14 cellular contexts compared by ENCODE assay signal in genomic region chr3:132522353-132522752, GRCh38.
DNase-seq lines count a peak whose midpoint lies in the region; ATAC-seq, FAIRE-seq and TF ChIP-seq lines count a peak whose summit lies in the region.
"Had no signal": no experiment of that assay in that cellular context is flagged by ENCODE, and none has a peak within 500 bp of the region (broad histone marks: within the 10 kb centered on the region; RNA-seq: fewer than 3 reads in every experiment).

No MANE protein-coding gene starts in this region.

- TF ChIP-seq POLR2A in prostate gland (IDR thresholded peaks at IDR 0.05) = no peak

- no peak overlapping the region for H3K9ac ChIP-seq in MM.1S (ENCODE audit: low read length)

- peak overlapping the region; percentile 55; the same call in 1 of the 2 replicates for H3K27ac ChIP-seq in MM.1S (ENCODE audit: low read length)
- H3K27ac ChIP-seq in prostate gland = no peak overlapping the region
- H3K27ac ChIP-seq: C4-2B, heart left ventricle, ovary, thyroid gland had no signal

- H3K9me2 ChIP-seq in MM.1S (replicated peaks; ENCODE audit: insufficient read depth, low read length) = no peaks in the 10 kb centered on the region

- 78% methylated on average over 3 of the region's 3 CpGs for WGBS in prostate gland

- H3K27me3 ChIP-seq in MM.1S (replicated peaks; ENCODE audit: insufficient read depth, low read length) = no peaks in the 10 kb centered on the region
- H3K27me3 ChIP-seq in prostate gland (replicated peaks; ENCODE audit: insufficient read depth) = no peaks in the 10 kb centered on the region
- H3K27me3 ChIP-seq: heart left ventricle, ovary, thyroid gland had no signal

- peak; percentile 83 for ATAC-seq in HG02798 (IDR thresholded peaks at IDR 0.05; ENCODE audit: poor library complexity, unreplicated experiment)
- ATAC-seq in GM19467 (IDR thresholded peaks at IDR 0.05; ENCODE audit: unreplicated experiment) = no peak
- ATAC-seq: heart left ventricle had no signal

- intact Hi-C loops in prostate gland (cut with DNase I) = no loop called here

- no peaks in the 10 kb centered on the region for H4K20me1 ChIP-seq in MM.1S (ENCODE audit: insufficient read depth, low read length)

- no peak overlapping the region for H3K4me3 ChIP-seq in GM12865 (ENCODE audit: low read depth, low read length)
- H3K4me3 ChIP-seq in MM.1S (ENCODE audit: low read length) = peak overlapping the region; percentile 18; the same call in 1 of the 2 replicates
- no peak overlapping the region for H3K4me3 ChIP-seq in prostate gland
- H3K4me3 ChIP-seq: heart left ventricle, lung, ovary, thyroid gland had no signal

- FAIRE-seq in GM19239 (lab: Jason Lieb, UNC) = peak; percentile 72

- peak overlapping the region; percentile 54 for H3K4me2 ChIP-seq in MM.1S (ENCODE audit: low read depth, low read length)

- H3K36me3 ChIP-seq in MM.1S (replicated peaks; ENCODE audit: insufficient read depth, low read length) (peaks cover 4% of the 10 kb centered on the region; the same call in 1 of the 2 replicates), prostate gland (peaks cover 0 to 2% of the 10 kb centered on the region in 2 donors)
- H3K36me3 ChIP-seq: ovary had no signal

- H3K4me1 ChIP-seq in MM.1S (ENCODE audit: low read length) = peaks cover 28% of the 10 kb centered on the region
- no peaks in the 10 kb centered on the region for H3K4me1 ChIP-seq in prostate gland (replicated peaks)
- H3K4me1 ChIP-seq: heart left ventricle, thyroid gland had no signal

- no peaks in the 10 kb centered on the region for H3K9me3 ChIP-seq in MM.1S (replicated peaks; ENCODE audit: insufficient read depth, low read length)
- H3K9me3 ChIP-seq in prostate gland = no peaks in the 10 kb centered on the region
- H3K9me3 ChIP-seq: heart left ventricle, ovary, thyroid gland had no signal

- H3K79me2 ChIP-seq in MM.1S (ENCODE audit: low read length) = peaks cover 9% of the 10 kb centered on the region; the same call in 1 of the 2 replicates

- no peak overlapping the region for H2AFZ ChIP-seq in MM.1S (ENCODE audit: low read length)

- TF ChIP-seq CTCF in GM12865 (IDR thresholded peaks at IDR 0.05; ENCODE audit: insufficient read depth, low read depth, low read length, missing control alignments) (no peak), MM.1S (IDR thresholded peaks at IDR 0.05; ENCODE audit: low read length) (no peak), prostate gland (IDR thresholded peaks at IDR 0.05) (no peak)

- peak; percentile 55 for DNase-seq in GM12865 (ENCODE audit: low read depth)
- DNase-seq in GM19239 (ENCODE audit: insufficient read length, low spot score) = no peak
- peak; percentile 88 for DNase-seq in MM.1S
- DNase-seq in NCI-H1105 (lab: John Stamatoyannopoulos, UW) = no peak
- DNase-seq in NCI-H1105 treated with DMSO at 0.1 percent for 48 hours (lab: John Stamatoyannopoulos, UW) = no peak
- DNase-seq in prostate gland (ENCODE audit: low spot score) = no peak
- DNase-seq: heart left ventricle, NCI-H1092, ovary, thyroid gland had no signal

- H3F3A ChIP-seq in MM.1S (ENCODE audit: insufficient read depth, low read length) = peaks cover 10% of the 10 kb centered on the region

Comparison
In these comparisons a context has a peak if more than half of its experiments do, and no peak if none do; other contexts are left out.
1. DNase-seq: peak in GM12865 (single experiment) and MM.1S (single experiment); none in GM19239 (single experiment), NCI-H1105 (single experiment), NCI-H1105 treated with DMSO at 0.1 percent for 48 hours (single experiment) and prostate gland (single experiment).